Comparison of ENCODE assay signal across 15 cellular contexts in genomic region chr5:83401122-83401620, GRCh38.
DNase-seq lines count a peak whose midpoint lies in the region; ATAC-seq, FAIRE-seq and TF ChIP-seq lines count a peak whose summit lies in the region.
"Had no signal": no experiment of that assay in that cellular context is flagged by ENCODE, and none has a peak within 500 bp of the region (broad histone marks: within the 10 kb centered on the region; RNA-seq: fewer than 3 reads in every experiment).

No MANE protein-coding gene starts in this region.

- H3K36me3 Mint-ChIP-seq in activated T-helper 17 cell treated with anti-CD3 and anti-CD28 coated beads, Interleukin-2, amount 50 U/mL, for 72 hours (ENCODE audit: low read depth) = no peaks in the 10 kb centered on the region
- H3K36me3 Mint-ChIP-seq in mesothelial cell of epicardium = no peaks in the 10 kb centered on the region
- H3K36me3 Mint-ChIP-seq: naive thymus-derived CD4-positive, alpha-beta T cell had no signal

- TF ChIP-seq POLR2A in GM12891 (IDR thresholded peaks at IDR 0.05; ENCODE audit: low read depth, low read length) (no peak), testis (IDR thresholded peaks at IDR 0.05) (no peak)

- no peaks in the 10 kb centered on the region for H3K4me1 ChIP-seq in testis

- no peaks in the 10 kb centered on the region for H3K9me3 Mint-ChIP-seq in activated T-helper 17 cell treated with anti-CD3 and anti-CD28 coated beads, Interleukin-2, amount 50 U/mL, for 72 hours
- no peaks in the 10 kb centered on the region for H3K9me3 Mint-ChIP-seq in mesothelial cell of epicardium

- no peak overlapping the region for H3K27ac ChIP-seq in testis
- H3K27ac ChIP-seq: brain microvascular endothelial cell, HL-60 had no signal

- ATAC-seq in HG03354 (IDR thresholded peaks at IDR 0.05; ENCODE audit: poor library complexity, severe bottlenecking, unreplicated experiment) = peak; percentile 60
- ATAC-seq in activated T-helper 17 cell treated with anti-CD3 and anti-CD28 coated beads, Interleukin-2, amount 50 U/mL, for 72 hours (replicated peaks) = peak; percentile 50
- ATAC-seq: naive thymus-derived CD4-positive, alpha-beta T cell had no signal

- no peak for TF ChIP-seq CTCF in GM20000 (IDR thresholded peaks at IDR 0.05; ENCODE audit: extremely low read depth, missing control alignments)
- TF ChIP-seq CTCF in mesothelial cell of epicardium (IDR thresholded peaks at IDR 0.05; ENCODE audit: unreplicated experiment) = no peak
- no peak for TF ChIP-seq CTCF in testis (IDR thresholded peaks at IDR 0.05)

- H3K27ac Mint-ChIP-seq in activated T-helper 17 cell treated with anti-CD3 and anti-CD28 coated beads, Interleukin-2, amount 50 U/mL, for 72 hours = no peak overlapping the region
- H3K27ac Mint-ChIP-seq in mesothelial cell of epicardium = no peak overlapping the region
- H3K27ac Mint-ChIP-seq: naive thymus-derived CD4-positive, alpha-beta T cell had no signal

- H3K4me3 ChIP-seq in testis = no peak overlapping the region

- no peaks in the 10 kb centered on the region for H3K9me3 ChIP-seq in testis

- H3K36me3 ChIP-seq in testis (ENCODE audit: low read depth, missing control alignments) = no peaks in the 10 kb centered on the region
- H3K36me3 ChIP-seq: brain microvascular endothelial cell had no signal

- peak; percentile 41 for FAIRE-seq in GM12891 (lab: Jason Lieb, UNC)
- FAIRE-seq: G401.6 had no signal

- peaks cover 6% of the 10 kb centered on the region for H3K4me1 Mint-ChIP-seq in activated T-helper 17 cell treated with anti-CD3 and anti-CD28 coated beads, Interleukin-2, amount 50 U/mL, for 72 hours
- peaks cover 37% of the 10 kb centered on the region for H3K4me1 Mint-ChIP-seq in mesothelial cell of epicardium
- H3K4me1 Mint-ChIP-seq: naive thymus-derived CD4-positive, alpha-beta T cell had no signal

- no peaks in the 10 kb centered on the region for H3K27me3 ChIP-seq in testis
- H3K27me3 ChIP-seq: brain microvascular endothelial cell had no signal

- no peak overlapping the region for H3K4me3 Mint-ChIP-seq in activated T-helper 17 cell treated with anti-CD3 and anti-CD28 coated beads, Interleukin-2, amount 50 U/mL, for 72 hours
- no peak overlapping the region for H3K4me3 Mint-ChIP-seq in mesothelial cell of epicardium
- H3K4me3 Mint-ChIP-seq: naive thymus-derived CD4-positive, alpha-beta T cell had no signal

- 61 to 66% methylated on average over 3 of the region's 3 CpGs for WGBS in testis, 2 donors

- intact Hi-C loops in testis (cut with DNase I; ENCODE audit: low total_unique reads) = no loop called here

- DNase-seq in GM12891 (ENCODE audit: insufficient read length, low spot score) (no peak), GM20000 (ENCODE audit: low spot score) (peak; percentile 13), HCEC 1CT (no peak), mesothelial cell of epicardium (ENCODE audit: low spot score in 2 of 2, unreplicated experiment in 2 of 2) (no peak), testis (no peak)
- DNase-seq in activated CD4-positive, alpha-beta T cell treated with anti-CD3 and anti-CD28 coated beads, Interleukin-2, amount 50 U/mL, for 4 hours = no peak
- DNase-seq: activated T-cell treated with anti-CD3 and anti-CD28 coated beads for 4 hours; brain microvascular endothelial cell; islet precursor cell; naive thymus-derived CD4-positive, alpha-beta T cell; NCI-H1417 treated with DMSO at 0.1 percent for 48 hours had no signal

- no peaks in the 10 kb centered on the region for H3K27me3 Mint-ChIP-seq in activated T-helper 17 cell treated with anti-CD3 and anti-CD28 coated beads, Interleukin-2, amount 50 U/mL, for 72 hours
- H3K27me3 Mint-ChIP-seq in mesothelial cell of epicardium (ENCODE audit: low read depth) = no peaks in the 10 kb centered on the region

TF ChIP-seq in GM12891, 5 proteins besides CTCF, POLR2A, EP300 and RAD21:
- no peak for TF ChIP-seq POU2F2 (IDR thresholded peaks at IDR 0.05; ENCODE audit: low read depth, low read length)
- TF ChIP-seq SPI1 (IDR thresholded peaks at IDR 0.05; ENCODE audit: low read depth, low read length) = no peak
- TF ChIP-seq POLR2AphosphoS5 (IDR thresholded peaks at IDR 0.05; ENCODE audit: low read depth, low read length) = no peak
- TF ChIP-seq TAF1 (IDR thresholded peaks at IDR 0.05; ENCODE audit: low read depth, low read length) = no peak
- no peak for TF ChIP-seq PAX5 (IDR thresholded peaks at IDR 0.05; ENCODE audit: insufficient read depth, low read length, severe bottlenecking)
